Comparison of ENCODE assay signal across 15 cellular contexts in the genomic region with DNA sequence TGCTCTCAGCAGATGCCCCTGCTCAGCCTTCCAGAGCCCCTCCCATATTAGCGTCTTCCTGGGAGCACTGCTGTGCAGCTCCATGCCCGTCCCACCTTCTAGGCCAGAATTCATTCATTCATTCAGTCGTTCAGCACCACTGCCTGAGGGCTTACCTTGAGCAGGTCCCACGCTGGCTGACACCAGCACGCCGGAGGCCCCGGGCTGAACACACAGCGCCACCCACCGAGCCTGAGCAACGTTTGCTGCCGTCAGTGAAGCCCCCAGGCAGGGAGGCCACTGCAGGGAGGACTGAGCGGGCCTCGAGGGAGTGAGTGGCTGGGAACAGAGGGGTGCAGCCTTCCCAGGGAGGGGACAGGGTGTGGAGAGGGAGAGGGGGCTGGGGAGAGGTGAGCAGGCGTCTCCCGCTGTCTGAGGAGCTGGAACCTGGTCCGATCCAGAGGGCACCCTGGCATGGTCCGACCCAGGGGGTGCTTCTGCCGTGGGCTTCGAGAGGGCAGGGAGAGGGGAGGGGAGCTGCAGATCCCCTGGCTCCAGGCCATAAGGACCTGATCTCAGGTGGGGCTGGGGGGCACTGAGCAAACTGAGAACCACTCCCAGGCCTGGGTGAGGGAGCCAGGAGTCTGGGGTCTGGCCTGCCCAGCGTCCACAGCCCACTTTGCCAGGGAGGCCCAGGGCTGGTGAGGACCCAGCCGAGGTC.
A peak's percentile ranks its signal among the peaks of the same experiment; 100 is the strongest.
DNase-seq lines count a peak whose midpoint lies in the region; ATAC-seq and TF ChIP-seq lines count a peak whose summit lies in the region.
"Had no signal": no experiment of that assay in that cellular context is flagged by ENCODE, and none has a peak within 500 bp of the region (broad histone marks: within the 10 kb centered on the region; RNA-seq: fewer than 3 reads in every experiment).

No MANE protein-coding gene starts in this region.

- H3K4ac ChIP-seq in H9 (ENCODE audit: low read depth, low read length) = no peak overlapping the region

- H3K4me3 Mint-ChIP-seq in T-helper 2 cell treated with Interferon-gamma antibody and Interleukin-4, amounts not matched to agents 5 μg/mL and 100 μg/mL, for 36 hours = peak overlapping the region; percentile 24
- no peak overlapping the region for H3K4me3 Mint-ChIP-seq in H9
- no peak overlapping the region for H3K4me3 Mint-ChIP-seq in activated T-helper 2 cell treated with anti-CD3 and anti-CD28 coated beads, Interferon-gamma antibody, Interleukin-2, Interleukin-4, amounts not matched to agents 10 μg/mL and 5 μg/mL and 100 μg/mL, durations not matched to agents 14 hours and 24 hours and 36 hours (ENCODE audit: low read depth)

- no peak overlapping the region for H2BK120ac ChIP-seq in H9 (ENCODE audit: low read depth, low read length, poor library complexity, severe bottlenecking)

- H4K8ac ChIP-seq in H9 (replicated peaks; ENCODE audit: insufficient read length, low read depth, low read length) = no peak overlapping the region

- H3K27me3 ChIP-seq in H9 (ENCODE audit: insufficient read depth, low read length) (no peaks in the 10 kb centered on the region), mucosa of rectum (ENCODE audit: control insufficient read depth in 2 of 2, insufficient read depth in 2 of 2, low read length in 2 of 2) (no peaks in the 10 kb centered on the region)
- H3K27me3 ChIP-seq: body of pancreas had no signal

- no peak overlapping the region for H2AFZ ChIP-seq in H9 (ENCODE audit: low read length)

- no peaks in the 10 kb centered on the region for H3K79me2 ChIP-seq in H9 (ENCODE audit: insufficient read depth, low read length)

- no peak overlapping the region for H4K91ac ChIP-seq in H9 (ENCODE audit: insufficient read length, low read depth, low read length)

- H3K14ac ChIP-seq in H9 (ENCODE audit: insufficient read depth, low read length) = no peak overlapping the region

- intact Hi-C loops in activated T-helper 2 cell treated with anti-CD3 and anti-CD28 coated beads, Interferon-gamma antibody, Interleukin-2, Interleukin-4, amounts not matched to agents 10 μg/mL and 5 μg/mL and 100 μg/mL, durations not matched to agents 14 hours and 24 hours and 36 hours (cut with micrococcal nuclease) = loop anchor here (1.0 to 10.0 kb wide), 3 partner anchors 58 to 406 kb away; a partner anchor contains a TSS

- no peak overlapping the region for H4K5ac ChIP-seq in H9 (ENCODE audit: insufficient read length, low read depth, low read length)

- H2BK5ac ChIP-seq in H9 (ENCODE audit: insufficient read length, low read length) = no peak overlapping the region

- WGBS in H9 (ENCODE audit: extremely low coverage, insufficient read length, low lambda C conversion rate) = no CpG with 5 or more reads among the region's 21 CpGs

- H3K79me1 ChIP-seq in H9 (ENCODE audit: insufficient read depth, low read depth, low read length, poor library complexity, severe bottlenecking) = no peaks in the 10 kb centered on the region

- H3T11ph ChIP-seq in H9 (ENCODE audit: low read length) = no peak overlapping the region

- H2BK12ac ChIP-seq in H9 (ENCODE audit: insufficient read length, low read depth, low read length) = no peak overlapping the region

- H3K9ac ChIP-seq in H9 (ENCODE audit: extremely low read depth, insufficient read length, low read length) (no peak overlapping the region), mucosa of rectum (ENCODE audit: low read depth in 1 of 2, low read length in 2 of 2) (no peak overlapping the region)

- H3K56ac ChIP-seq in H9 (ENCODE audit: insufficient read length, low read depth, low read length) = no peak overlapping the region

- H3K27me3 Mint-ChIP-seq in T-helper 2 cell treated with Interferon-gamma antibody and Interleukin-4, amounts not matched to agents 5 μg/mL and 100 μg/mL, for 36 hours (ENCODE audit: low read depth) = no peaks in the 10 kb centered on the region
- peaks cover 4% of the 10 kb centered on the region; the same call in 1 of the 2 replicates for H3K27me3 Mint-ChIP-seq in H9 (ENCODE audit: low read depth)
- peaks cover 5% of the 10 kb centered on the region for H3K27me3 Mint-ChIP-seq in activated T-helper 2 cell treated with anti-CD3 and anti-CD28 coated beads, Interferon-gamma antibody, Interleukin-2, Interleukin-4, amounts not matched to agents 10 μg/mL and 5 μg/mL and 100 μg/mL, durations not matched to agents 14 hours and 24 hours and 36 hours (ENCODE audit: low read depth)

- H3K23ac ChIP-seq in H9 (ENCODE audit: insufficient read length, low read depth, low read length) = no peak overlapping the region

- H3K4me2 ChIP-seq in H9 (ENCODE audit: insufficient read depth, insufficient read length, low read length) = no peak overlapping the region

- peaks cover 10% of the 10 kb centered on the region for H3K9me3 Mint-ChIP-seq in T-helper 2 cell treated with Interferon-gamma antibody and Interleukin-4, amounts not matched to agents 5 μg/mL and 100 μg/mL, for 36 hours
- peaks cover 6 to 7% of the 10 kb centered on the region in 2 experiments for H3K9me3 Mint-ChIP-seq in H9
- H3K9me3 Mint-ChIP-seq in activated T-helper 2 cell treated with anti-CD3 and anti-CD28 coated beads, Interferon-gamma antibody, Interleukin-2, Interleukin-4, amounts not matched to agents 10 μg/mL and 5 μg/mL and 100 μg/mL, durations not matched to agents 14 hours and 24 hours and 36 hours = peaks cover 12% of the 10 kb centered on the region

- no peaks in the 10 kb centered on the region for H3K36me3 ChIP-seq in mucosa of rectum (ENCODE audit: control insufficient read depth in 2 of 2, insufficient read depth in 2 of 2, low read length in 2 of 2)
- H3K36me3 ChIP-seq: left lung, neutrophil had no signal

- no peaks in the 10 kb centered on the region for H4K20me1 ChIP-seq in H9 (ENCODE audit: control insufficient read depth, insufficient read depth, insufficient read length)

- H3K36me3 Mint-ChIP-seq in T-helper 2 cell treated with Interferon-gamma antibody and Interleukin-4, amounts not matched to agents 5 μg/mL and 100 μg/mL, for 36 hours (ENCODE audit: low read depth) = peaks cover 6% of the 10 kb centered on the region
- H3K36me3 Mint-ChIP-seq in H9 (ENCODE audit: insufficient read depth in 1 of 3, low read depth in 3 of 3) = peaks cover 0 to 7% (median 3%) of the 10 kb centered on the region in 3 experiments; a peak in 3 of 7 replicates
- H3K36me3 Mint-ChIP-seq in activated T-helper 2 cell treated with anti-CD3 and anti-CD28 coated beads, Interferon-gamma antibody, Interleukin-2, Interleukin-4, amounts not matched to agents 10 μg/mL and 5 μg/mL and 100 μg/mL, durations not matched to agents 14 hours and 24 hours and 36 hours (ENCODE audit: low read depth) = peaks cover 7% of the 10 kb centered on the region
- H3K36me3 Mint-ChIP-seq: T-cell had no signal

- no peak for ATAC-seq in HG02798 (IDR thresholded peaks at IDR 0.05; ENCODE audit: poor library complexity, unreplicated experiment)
- ATAC-seq: body of pancreas, left lung had no signal

- no peak overlapping the region for H2BK15ac ChIP-seq in H9 (ENCODE audit: low read depth, low read length)

- H3K4me3 ChIP-seq in mucosa of rectum (ENCODE audit: low read length in 2 of 2) = no peak overlapping the region
- H3K4me3 ChIP-seq: body of pancreas, left lung had no signal

- no peak for DNase-seq in T-helper 2 cell treated with Interferon-gamma antibody and Interleukin-4, amounts not matched to agents 5 μg/mL and 100 μg/mL, for 36 hours (ENCODE audit: low spot score)
- DNase-seq in T-helper 2 cell (no peak), H9 (peak; percentile 61), dermis blood vessel endothelial cell (no peak), NCI-H524 treated with DMSO at 0.1 percent for 48 hours (lab: John Stamatoyannopoulos, UW) (no peak)
- DNase-seq in activated T-helper 2 cell treated with anti-CD3 and anti-CD28 coated beads, Interferon-gamma antibody, Interleukin-2, Interleukin-4, amounts not matched to agents 10 μg/mL and 5 μg/mL and 100 μg/mL, durations not matched to agents 14 hours and 24 hours and 36 hours (ENCODE audit: low spot score) = no peak
- DNase-seq: body of pancreas, IMR-90, left lung, NCI-H146, NCI-H748 treated with DMSO at 0.1 percent for 48 hours had no signal

- no peak overlapping the region for H2BK20ac ChIP-seq in H9 (ENCODE audit: low read depth, low read length, poor library complexity, severe bottlenecking)

- H3K9me3 ChIP-seq in H9 (ENCODE audit: control insufficient read depth, low read depth, low read length) (no peaks in the 10 kb centered on the region), mucosa of rectum (ENCODE audit: control insufficient read depth in 2 of 2, low read length in 2 of 2) (peaks cover 0 to 4% of the 10 kb centered on the region in 2 donors)
- H3K9me3 ChIP-seq: neutrophil had no signal

- H3K4me1 Mint-ChIP-seq in T-helper 2 cell treated with Interferon-gamma antibody and Interleukin-4, amounts not matched to agents 5 μg/mL and 100 μg/mL, for 36 hours (ENCODE audit: low read depth) = peaks cover 19% of the 10 kb centered on the region
- peaks cover 2 to 33% of the 10 kb centered on the region in 2 experiments; a peak in 3 of 4 replicates for H3K4me1 Mint-ChIP-seq in H9
- H3K4me1 Mint-ChIP-seq in activated T-helper 2 cell treated with anti-CD3 and anti-CD28 coated beads, Interferon-gamma antibody, Interleukin-2, Interleukin-4, amounts not matched to agents 10 μg/mL and 5 μg/mL and 100 μg/mL, durations not matched to agents 14 hours and 24 hours and 36 hours (ENCODE audit: low read depth) = peaks cover 15% of the 10 kb centered on the region

- H3K4me1 ChIP-seq in H9 (ENCODE audit: insufficient read depth, low read length) (no peaks in the 10 kb centered on the region), mucosa of rectum (ENCODE audit: control insufficient read depth in 2 of 2, insufficient read depth in 2 of 2, low read length in 2 of 2) (peaks cover 0 to 5% of the 10 kb centered on the region in 2 donors)
- H3K4me1 ChIP-seq: body of pancreas, left lung had no signal

- TF ChIP-seq CTCF in H9 (conservative IDR thresholded peaks at IDR 0.05) = peak; percentile 30; the same call in 2 of the 3 replicates

- no peak overlapping the region for H2AK5ac ChIP-seq in H9 (ENCODE audit: insufficient read length, low read length)

- H3K23me2 ChIP-seq in H9 (ENCODE audit: insufficient read length, low read depth, low read length, poor library complexity, severe bottlenecking) = no peaks in the 10 kb centered on the region

- H3K18ac ChIP-seq in H9 (ENCODE audit: insufficient read length, low read depth, low read length) = no peak overlapping the region

- H3K27ac ChIP-seq in H9 (ENCODE audit: insufficient read length, low read depth, low read length) (no peak overlapping the region), mucosa of rectum (ENCODE audit: low read depth in 2 of 2, low read length in 2 of 2) (peak overlapping the region; percentile 48 to 54)
- H3K27ac ChIP-seq: body of pancreas, left lung, neutrophil had no signal

- H3K27ac Mint-ChIP-seq in T-helper 2 cell treated with Interferon-gamma antibody and Interleukin-4, amounts not matched to agents 5 μg/mL and 100 μg/mL, for 36 hours = peak overlapping the region; percentile 99
- H3K27ac Mint-ChIP-seq in H9 = no peak overlapping the region; a peak in 1 of 7 replicates
- peak overlapping the region; percentile 52 for H3K27ac Mint-ChIP-seq in activated T-helper 2 cell treated with anti-CD3 and anti-CD28 coated beads, Interferon-gamma antibody, Interleukin-2, Interleukin-4, amounts not matched to agents 10 μg/mL and 5 μg/mL and 100 μg/mL, durations not matched to agents 14 hours and 24 hours and 36 hours

Comparison
In these comparisons a context has a peak if more than half of its experiments do, and no peak if none do; other contexts are left out.
1. H3K27ac Mint-ChIP-seq: peak in T-helper 2 cell treated with Interferon-gamma antibody and Interleukin-4, amounts not matched to agents 5 μg/mL and 100 μg/mL, for 36 hours (single experiment) and activated T-helper 2 cell treated with anti-CD3 and anti-CD28 coated beads, Interferon-gamma antibody, Interleukin-2, Interleukin-4, amounts not matched to agents 10 μg/mL and 5 μg/mL and 100 μg/mL, durations not matched to agents 14 hours and 24 hours and 36 hours (single experiment); none in H9 (0 of 3).